ENCODE assay signal across 32 cellular contexts in genomic region chr5:14489643-14490042, GRCh38.
A peak's percentile ranks its signal among the peaks of the same experiment; 100 is the strongest.
DNase-seq lines count a peak whose midpoint lies in the region; ATAC-seq and TF ChIP-seq lines count a peak whose summit lies in the region.
"Had no signal": no experiment of that assay in that cellular context is flagged by ENCODE, and none has a peak within 500 bp of the region (broad histone marks: within the 10 kb centered on the region; RNA-seq: fewer than 3 reads in every experiment).

No MANE protein-coding gene starts in this region.

- no peak for TF ChIP-seq POLR2A in prostate gland (IDR thresholded peaks at IDR 0.05)

- H3K79me2 ChIP-seq in mammary epithelial cell (ENCODE audit: insufficient read depth, low read length): no peaks in the 10 kb centered on the region

- H3K27me3 ChIP-seq in mammary epithelial cell (ENCODE audit: insufficient read depth, low read length) (no peaks in the 10 kb centered on the region), prostate gland (replicated peaks; ENCODE audit: insufficient read depth) (no peaks in the 10 kb centered on the region)
- H3K27me3 ChIP-seq: breast epithelium, neutrophil, right lobe of liver, SJCRH30, stomach, vagina had no signal

- no peak overlapping the region for H3K4me3 ChIP-seq in mammary epithelial cell (replicated peaks in 1 of 3; ENCODE audit: insufficient read depth in 1 of 3, low read depth in 2 of 3, low read length in 3 of 3)
- no peak overlapping the region for H3K4me3 ChIP-seq in epithelial cell of esophagus (ENCODE audit: low read length)
- H3K4me3 ChIP-seq in prostate gland: no peak overlapping the region
- H3K4me3 ChIP-seq: breast epithelium, right lobe of liver, SJCRH30, stomach, vagina had no signal

- H3K4me1 ChIP-seq in mammary epithelial cell (ENCODE audit: insufficient read depth, low read length) (no peaks in the 10 kb centered on the region), prostate gland (replicated peaks) (no peaks in the 10 kb centered on the region)
- H3K4me1 ChIP-seq: breast epithelium, right lobe of liver, SJCRH30 had no signal

- dilution Hi-C loops in mammary epithelial cell (cut with HindIII; ENCODE audit: low sequenced_read_pairs): loop anchor here (5.0 kb wide), 2 partner anchors 38 to 77 kb away; no protein-coding TSS in a partner anchor

- intact Hi-C loops in mammary epithelial cell (cut with micrococcal nuclease) (no loop called here), prostate gland (cut with DNase I) (no loop called here)

- ATAC-seq in HG02852 (IDR thresholded peaks at IDR 0.05; ENCODE audit: unreplicated experiment) (no peak), HG02678 (IDR thresholded peaks at IDR 0.05; ENCODE audit: unreplicated experiment) (no peak)
- ATAC-seq: CD8-positive, alpha-beta T cell; WTC11 had no signal

- H3K27ac ChIP-seq in mammary epithelial cell (ENCODE audit: insufficient read depth, low read depth, low read length) (no peak overlapping the region), prostate gland (peak overlapping the region in 1 of 2 donors; percentile 2)
- H3K27ac ChIP-seq: breast epithelium, neutrophil, right lobe of liver, SJCRH30, stomach, vagina had no signal

- no peaks in the 10 kb centered on the region for H4K20me1 ChIP-seq in mammary epithelial cell (ENCODE audit: insufficient read depth, low read length)

- H3K4me2 ChIP-seq in mammary epithelial cell (ENCODE audit: insufficient read depth, low read depth, low read length): no peak overlapping the region

- no peak overlapping the region for H2AFZ ChIP-seq in mammary epithelial cell (ENCODE audit: low read depth, low read length)

- no peak overlapping the region for H3K9ac ChIP-seq in mammary epithelial cell (ENCODE audit: insufficient read depth, low read length)

- no TSS peak for BruUV-seq in mammary epithelial cell (replicated peaks; lab: Mats Ljungman, UMichigan)

- CTCF ChIA-PET in mammary epithelial cell (lab: Charles Lee; ENCODE audit: low non-redundant PET): no interaction called here

- H3K36me3 ChIP-seq in mammary epithelial cell (ENCODE audit: insufficient read depth, low read length): peaks cover 42% of the 10 kb centered on the region
- H3K36me3 ChIP-seq in prostate gland: peaks cover 0 to 9% of the 10 kb centered on the region in 2 donors
- H3K36me3 ChIP-seq: neutrophil had no signal

- DNase-seq in T47D (ENCODE audit: low read depth in 1 of 2, low spot score in 1 of 2) (peak; percentile 83 to 97), mammary epithelial cell (no peak), NOMO-1 (lab: John Stamatoyannopoulos, UW; ENCODE audit: unreplicated experiment in 2 of 2) (peak; percentile 15 to 30), epithelial cell of esophagus (ENCODE audit: low read depth) (peak; percentile 74), prostate gland (ENCODE audit: low spot score) (peak; percentile 54), midbrain (lab: John Stamatoyannopoulos, UW) (no peak)
- DNase-seq: activated CD4-positive, alpha-beta T cell treated with anti-CD3 and anti-CD28 coated beads, Interleukin-2, amount 10 ng/mL, durations not matched to agents 24 days and 14 days; activated CD8-positive, alpha-beta memory T cell treated with anti-CD3 and anti-CD28 coated beads for 24 hours; activated gamma-delta T cell; activated naive CD8-positive, alpha-beta T cell treated with anti-CD3 and anti-CD28 coated beads for 36 hours; activated T-cell treated with anti-CD3 and anti-CD28 coated beads for 4 hours; CD8-positive, alpha-beta T cell; effector CD8-positive, alpha-beta T cell; EL; glutamatergic neuron; naive thymus-derived CD4-positive, alpha-beta T cell; NCI-H1105; NCI-H2029 treated with DMSO at 0.1 percent for 48 hours; NCI-H524 treated with DMSO at 0.1 percent for 48 hours; right lobe of liver; SJCRH30; stimulated activated CD4-positive, alpha-beta T cell treated with anti-CD3 and anti-CD28 coated beads, Interleukin-12 subunit alpha, Interleukin-12 subunit beta, amount 100 ng/mL, for 4 hours; stimulated activated CD4-positive, alpha-beta T cell treated with anti-CD3 and anti-CD28 coated beads, Interleukin-2, amount 100 ng/mL, for 48 hours; stomach; SW 1271; T1000 had no signal

- in situ Hi-C loops in T47D (cut with HindIII; ENCODE audit: low pct_unique_long_range_greater_than_20kb, low sequenced_read_pairs) (no loop called here), mammary epithelial cell (cut with MboI; ENCODE audit: low sequenced_read_pairs in 2 of 2) (no loop called here)

- H3K9me3 ChIP-seq in mammary epithelial cell (replicated peaks; ENCODE audit: insufficient read depth, low read length) (no peaks in the 10 kb centered on the region), prostate gland (no peaks in the 10 kb centered on the region)
- H3K9me3 ChIP-seq: breast epithelium, neutrophil, right lobe of liver, SJCRH30, stomach, vagina had no signal

- no peak for TF ChIP-seq CTCF in mammary epithelial cell (conservative IDR thresholded peaks at IDR 0.05 in 1 of 2, IDR thresholded peaks at IDR 0.05 in 1 of 2; ENCODE audit: extremely low read depth in 1 of 2, insufficient read depth in 1 of 2, low read depth in 1 of 2, low read length in 2 of 2)
- no peak for TF ChIP-seq CTCF in epithelial cell of esophagus (IDR thresholded peaks at IDR 0.05; ENCODE audit: insufficient read depth, low read depth, low read length, missing control alignments)
- TF ChIP-seq CTCF in prostate gland (IDR thresholded peaks at IDR 0.05): no peak

- 98% methylated on average over 5 of the region's 5 CpGs for WGBS in mammary epithelial cell (ENCODE audit: low coverage, missing lambda C conversion rate)
- WGBS in prostate gland: 41% methylated on average over 5 of the region's 5 CpGs

Comparison
In these comparisons a context has a peak if more than half of its experiments do, and no peak if none do; other contexts are left out.
1. DNase-seq: peak in T47D (2 of 2), NOMO-1 (2 of 2), epithelial cell of esophagus (single experiment) and prostate gland (single experiment); none in mammary epithelial cell (single experiment) and midbrain (single experiment).